10 cellular contexts compared by ENCODE assay signal in the genomic region with DNA sequence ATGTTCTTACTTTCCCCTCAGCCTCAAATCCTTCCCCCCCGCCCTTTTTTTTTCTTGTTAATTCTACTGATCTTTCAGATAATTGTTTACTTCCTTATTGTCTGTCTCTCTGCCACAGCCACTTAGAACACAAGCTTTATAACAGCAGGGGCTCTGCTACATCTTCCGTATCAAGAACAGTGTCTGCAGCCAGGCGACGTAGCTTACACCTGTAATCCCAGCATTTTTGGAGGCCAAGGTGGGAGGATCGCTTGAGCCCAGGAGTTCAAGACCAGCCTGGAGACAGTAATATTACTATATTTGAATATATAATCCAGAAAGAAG. TPM values are rescaled to one million over a fixed set of nuclear protein-coding genes. Genes with fewer than 3 reads are reported as not detected.
DNase-seq lines count a peak whose midpoint lies in the region; TF ChIP-seq lines count a peak whose summit lies in the region.
"Had no signal": no experiment of that assay in that cellular context is flagged by ENCODE, and none has a peak within 500 bp of the region (broad histone marks: within the 10 kb centered on the region; RNA-seq: fewer than 3 reads in every experiment).

No MANE protein-coding gene starts in this region.

- no peak overlapping the region for H2AFZ ChIP-seq in osteoblast (ENCODE audit: low read length)

- H4K20me1 ChIP-seq in osteoblast (ENCODE audit: insufficient read depth, low read length), result peaks cover 59% of the 10 kb centered on the region

- intact Hi-C loops in Calu3 (cut with micrococcal nuclease; ENCODE audit: unreplicated experiment) (no loop called here), breast epithelium (cut with DNase I; ENCODE audit: low total_unique reads) (no loop called here)

- peaks cover 89% of the 10 kb centered on the region for H3K79me2 ChIP-seq in osteoblast (ENCODE audit: insufficient read depth, low read length)

- peak overlapping the region; percentile 26 for H3K4me3 Mint-ChIP-seq in Calu3 (ENCODE audit: low read depth, unreplicated experiment)
- H3K4me3 Mint-ChIP-seq: activated T-helper 1 cell treated with anti-CD3 and anti-CD28 coated beads, Interleukin-12 subunit alpha, Interleukin-12 subunit beta, Interleukin-2, Interleukin-4 antibody, amounts not matched to agents 30 ng/mL and 10 ng/mL and 1 ng/mL, durations not matched to agents 14 hours and 24 hours and 36 hours had no signal

- BruUV-seq in Calu3 (replicated peaks; lab: Mats Ljungman, UMichigan), result no TSS peak

- H3K9me3 ChIP-seq in breast epithelium (no peaks in the 10 kb centered on the region), osteoblast (ENCODE audit: low read depth, low read length) (no peaks in the 10 kb centered on the region)
- H3K9me3 ChIP-seq: SJSA1 had no signal

- H3K27ac Mint-ChIP-seq in Calu3 (ENCODE audit: unreplicated experiment), result peak overlapping the region; percentile 47
- H3K27ac Mint-ChIP-seq: activated T-helper 1 cell treated with anti-CD3 and anti-CD28 coated beads, Interleukin-12 subunit alpha, Interleukin-12 subunit beta, Interleukin-2, Interleukin-4 antibody, amounts not matched to agents 30 ng/mL and 10 ng/mL and 1 ng/mL, durations not matched to agents 14 hours and 24 hours and 36 hours had no signal

- no peaks in the 10 kb centered on the region for H3K27me3 ChIP-seq in breast epithelium
- no peaks in the 10 kb centered on the region for H3K27me3 ChIP-seq in osteoblast (ENCODE audit: insufficient read depth, low read length)
- H3K27me3 ChIP-seq: SJSA1 had no signal

- H3K4me1 ChIP-seq in breast epithelium, result peaks cover 0 to 9% of the 10 kb centered on the region in 2 donors
- H3K4me1 ChIP-seq in osteoblast (ENCODE audit: insufficient read depth, low read length), result peaks cover 34% of the 10 kb centered on the region

- H3K4me2 ChIP-seq in osteoblast (ENCODE audit: insufficient read depth, low read length), result peak overlapping the region; percentile 64

- TF ChIP-seq CTCF in Calu3 (IDR thresholded peaks at IDR 0.05; ENCODE audit: unreplicated experiment) (no peak), NB4 (IDR thresholded peaks at IDR 0.05; ENCODE audit: low read depth, low read length) (no peak), breast epithelium (IDR thresholded peaks at IDR 0.05) (no peak), osteoblast (IDR thresholded peaks at IDR 0.05; ENCODE audit: extremely low read depth, low read depth, low read length) (no peak)

- H3K36me3 Mint-ChIP-seq in Calu3 (ENCODE audit: insufficient read depth, unreplicated experiment), result peaks cover 17% of the 10 kb centered on the region

- H3K4me1 Mint-ChIP-seq in Calu3 (ENCODE audit: low read depth, unreplicated experiment), result peaks cover 37% of the 10 kb centered on the region

- H3K36me3 ChIP-seq in breast epithelium, result no peaks in the 10 kb centered on the region
- H3K36me3 ChIP-seq in osteoblast (ENCODE audit: insufficient read depth, low read length), result no peaks in the 10 kb centered on the region

- H3K9me3 Mint-ChIP-seq in Calu3 (ENCODE audit: low read depth, unreplicated experiment), result no peaks in the 10 kb centered on the region
- H3K9me3 Mint-ChIP-seq: activated T-helper 1 cell treated with anti-CD3 and anti-CD28 coated beads, Interleukin-12 subunit alpha, Interleukin-12 subunit beta, Interleukin-2, Interleukin-4 antibody, amounts not matched to agents 30 ng/mL and 10 ng/mL and 1 ng/mL, durations not matched to agents 14 hours and 24 hours and 36 hours had no signal

- DNase-seq in Calu3 (no peak), NB4 (ENCODE audit: low read depth) (peak; percentile 58), breast epithelium (ENCODE audit: low spot score in 2 of 2) (no peak), osteoblast (ENCODE audit: insufficient read length, low spot score, missing footprints) (no peak), erythroblast (lab: John Stamatoyannopoulos, UW) (no peak), SW 1271 (lab: John Stamatoyannopoulos, UW) (no peak), HuH-7 (ENCODE audit: low spot score) (no peak), NCI-H1694 (lab: John Stamatoyannopoulos, UW) (no peak)

- H3K4me3 ChIP-seq in NB4 (ENCODE audit: low read depth, low read length), result no peak overlapping the region
- peak overlapping the region in 1 of 3 donors; percentile 5 for H3K4me3 ChIP-seq in breast epithelium
- H3K4me3 ChIP-seq in osteoblast (ENCODE audit: insufficient read depth, low read length), result no peak overlapping the region
- H3K4me3 ChIP-seq: SJSA1 had no signal

- no peak for TF ChIP-seq POLR2A in NB4 (IDR thresholded peaks at IDR 0.05; ENCODE audit: extremely low read depth, insufficient read length)
- no peak for TF ChIP-seq POLR2A in breast epithelium (IDR thresholded peaks at IDR 0.05)
- no peak for TF ChIP-seq POLR2A in erythroblast (IDR thresholded peaks at IDR 0.05; ENCODE audit: low read length)

- no peaks in the 10 kb centered on the region for H3K27me3 Mint-ChIP-seq in Calu3 (ENCODE audit: unreplicated experiment)

- H3K27ac ChIP-seq in breast epithelium (peak overlapping the region; percentile 39 to 68), osteoblast (ENCODE audit: low read depth, low read length) (peak overlapping the region; percentile 7)
- H3K27ac ChIP-seq: SJSA1 had no signal

- CTCF ChIA-PET in Calu3 (lab: Charles Lee), result no interaction called here

RNA-seq across cellular contexts. Expression of a gene that starts 5.4 kb away (rescaled TPM):
- 14.7 and 17.1 TPM in 2 replicates for total RNA-seq in Calu3 (2022)
- total RNA-seq in breast epithelium, result 10 to 100 TPM; 35.7 to 54.3 (median 37.4) TPM
- total RNA-seq in osteoblast, result 29.7 and 30.6 TPM in 2 replicates
